22 cellular contexts compared by ENCODE assay signal in genomic region chr7:1913290-1914282, GRCh38.
A peak's percentile ranks its signal among the peaks of the same experiment; 100 is the strongest.
DNase-seq lines count a peak whose midpoint lies in the region; ATAC-seq, FAIRE-seq and TF ChIP-seq lines count a peak whose summit lies in the region.
"Had no signal": no experiment of that assay in that cellular context is flagged by ENCODE, and none has a peak within 500 bp of the region (broad histone marks: within the 10 kb centered on the region; RNA-seq: fewer than 3 reads in every experiment).

No MANE protein-coding gene starts in this region.

- no peak for TF ChIP-seq RAD21 in H1 (IDR thresholded peaks at IDR 0.05 in 1 of 2, conservative IDR thresholded peaks at IDR 0.05 in 1 of 2; ENCODE audit: low read depth in 2 of 2, low read length in 2 of 2)

- no peak overlapping the region for H3K4ac ChIP-seq in H1 (replicated peaks; ENCODE audit: insufficient read length, low read depth, low read length)

- H3K36me3 ChIP-seq in H1 (ENCODE audit: control insufficient read depth in 2 of 4, insufficient read depth in 4 of 4, low read length in 3 of 4) (no peaks in the 10 kb centered on the region; a peak in 1 of 8 replicates), vagina (no peaks in the 10 kb centered on the region)
- H3K36me3 ChIP-seq: upper lobe of right lung had no signal

- H3K4me2 ChIP-seq in H1 (ENCODE audit: insufficient read depth in 1 of 2, low read depth in 2 of 2, low read length in 2 of 2): no peak overlapping the region
- H3K4me2 ChIP-seq: PC-9 had no signal

- H3K36me3 Mint-ChIP-seq in nephron progenitor cell (ENCODE audit: low read depth): no peaks in the 10 kb centered on the region
- H3K36me3 Mint-ChIP-seq: activated naive CD4-positive, alpha-beta T cell treated with anti-CD3 and anti-CD28 coated beads, Interleukin-2, amount 50 U/mL, for 72 hours had no signal

- H3K23me2 ChIP-seq in H1 (ENCODE audit: low read depth, low read length): no peaks in the 10 kb centered on the region

- no peak overlapping the region for H3K4me3 ChIP-seq in H1 (ENCODE audit: extremely low read depth in 1 of 4, insufficient read depth in 2 of 4, low read depth in 3 of 4, low read length in 4 of 4)
- no peak overlapping the region for H3K4me3 ChIP-seq in vagina
- H3K4me3 ChIP-seq: body of pancreas, mucosa of descending colon, PC-9, SK-N-MC, upper lobe of right lung had no signal

- no peak overlapping the region for H2BK12ac ChIP-seq in H1 (ENCODE audit: low read depth, low read length)

- ATAC-seq in left ventricle myocardium superior (peak; percentile 39), left cardiac atrium (no peak)
- ATAC-seq: activated CD4-positive, CD25-positive, alpha-beta regulatory T cell treated with anti-CD3 and anti-CD28 coated beads, Interleukin-2, amount 50 U/mL, for 24 hours; activated naive CD4-positive, alpha-beta T cell treated with anti-CD3 and anti-CD28 coated beads, Interleukin-2, amount 50 U/mL, for 72 hours; activated T-cell treated with anti-CD3 and anti-CD28 coated beads, Interleukin-2, amount 50 U/mL, for 72 hours; stimulated activated naive CD8-positive, alpha-beta T cell treated with anti-CD3 and anti-CD28 coated beads, Interleukin-15, amount 100 ng/mL, for 72 hours; upper lobe of right lung had no signal

- no peaks in the 10 kb centered on the region for H3K9me3 Mint-ChIP-seq in nephron progenitor cell
- H3K9me3 Mint-ChIP-seq: activated naive CD4-positive, alpha-beta T cell treated with anti-CD3 and anti-CD28 coated beads, Interleukin-2, amount 50 U/mL, for 72 hours; activated T-cell treated with anti-CD3 and anti-CD28 coated beads, Interleukin-2, amount 50 U/mL, for 72 hours; stimulated activated naive CD8-positive, alpha-beta T cell treated with anti-CD3 and anti-CD28 coated beads, Interleukin-15, amount 100 ng/mL, for 72 hours had no signal

- WGBS in H1 (ENCODE audit: extremely low coverage in 1 of 2, insufficient coverage in 1 of 2, insufficient read length in 1 of 2, insufficient replicate concordance in 2 of 2, low coverage in 1 of 2, low lambda C conversion rate in 2 of 2, missing lambda C conversion rate in 1 of 2), 2 experiments: 89% methylated on average over 34 of the region's 37 CpGs; no CpG with 5 or more reads in 1 of the 2 experiments

- H4K20me1 ChIP-seq in H1 (replicated peaks in 1 of 2; ENCODE audit: control insufficient read depth in 1 of 2, insufficient read depth in 2 of 2, low read length in 2 of 2): peaks cover 2 to 5% of the 10 kb centered on the region in 2 experiments

- H3K27ac ChIP-seq in H1 (ENCODE audit: low read depth, low read length) (no peak overlapping the region; the same call in 1 of the 2 replicates), vagina (peak overlapping the region; percentile 61)
- H3K27ac ChIP-seq: body of pancreas, C4-2B, PC-9, SK-N-MC, upper lobe of right lung had no signal

- DNase-seq in left ventricle myocardium superior: peak; percentile 36
- no peak for DNase-seq in left cardiac atrium
- DNase-seq in H1 (ENCODE audit: low read depth in 1 of 2, low spot score in 2 of 2): no peak
- peak; percentile 42 for DNase-seq in nephron progenitor cell
- no peak for DNase-seq in vagina (ENCODE audit: extremely low spot score in 2 of 2)
- no peak for DNase-seq in GM19238 (ENCODE audit: insufficient read length, low spot score)
- DNase-seq in HEK293T (ENCODE audit: extremely low spot score): no peak
- no peak for DNase-seq in NCI-H446 (lab: John Stamatoyannopoulos, UW)
- DNase-seq: activated T-cell treated with anti-CD3 and anti-CD28 coated beads, Interleukin-2, amount 50 U/mL, for 72 hours; foreskin melanocyte; GDM1; NCI-H748 treated with DMSO at 0.1 percent for 48 hours; occipital lobe; PC-9; stimulated activated naive CD8-positive, alpha-beta T cell treated with anti-CD3 and anti-CD28 coated beads, Interleukin-15, amount 100 ng/mL, for 72 hours; upper lobe of right lung had no signal

- H3K27me3 ChIP-seq in H1 (replicated peaks in 1 of 4; ENCODE audit: control insufficient read depth in 3 of 4, extremely low read depth in 1 of 4, insufficient read depth in 3 of 4, low read length in 3 of 4) (no peaks in the 10 kb centered on the region), vagina (no peaks in the 10 kb centered on the region)
- H3K27me3 ChIP-seq: body of pancreas, upper lobe of right lung had no signal

- no peak overlapping the region for H2AK5ac ChIP-seq in H1 (ENCODE audit: low read depth, low read length)

- no peak overlapping the region for H4K8ac ChIP-seq in H1 (ENCODE audit: extremely low read depth, insufficient read depth, low read length)

- H3K27me3 Mint-ChIP-seq in nephron progenitor cell (ENCODE audit: low read depth, poor library complexity): peaks cover 5% of the 10 kb centered on the region
- H3K27me3 Mint-ChIP-seq: stimulated activated naive CD8-positive, alpha-beta T cell treated with anti-CD3 and anti-CD28 coated beads, Interleukin-15, amount 100 ng/mL, for 72 hours had no signal

- H3K79me1 ChIP-seq in H1 (ENCODE audit: low read depth, low read length): no peaks in the 10 kb centered on the region

- H3K56ac ChIP-seq in H1 (replicated peaks; ENCODE audit: insufficient read length, low read depth, low read length): no peak overlapping the region

- no peak overlapping the region for H4K5ac ChIP-seq in H1 (ENCODE audit: insufficient read length, low read depth, low read length)

- peaks cover 53% of the 10 kb centered on the region for H3K4me1 Mint-ChIP-seq in nephron progenitor cell

- no peak overlapping the region for H3K18ac ChIP-seq in H1 (ENCODE audit: extremely low read depth, low read length)

- no peak for TF ChIP-seq POLR2A in H1 (IDR thresholded peaks at IDR 0.05; ENCODE audit: control extremely low read depth in 1 of 2, low read depth in 2 of 2, low read length in 2 of 2)
- no peak for TF ChIP-seq POLR2A in vagina (IDR thresholded peaks at IDR 0.05)

- H2AFZ ChIP-seq in H1 (ENCODE audit: low read length): no peak overlapping the region
- H2AFZ ChIP-seq: PC-9 had no signal

- no peak overlapping the region for H2BK120ac ChIP-seq in H1 (replicated peaks; ENCODE audit: low read depth, low read length)

- no peak for TF ChIP-seq EP300 in H1 (IDR thresholded peaks at IDR 0.05; ENCODE audit: borderline replicate concordance in 1 of 2, low read depth in 2 of 2, low read length in 2 of 2)

- peak overlapping the region; percentile 66; the same call in 1 of the 2 replicates for H2BK5ac ChIP-seq in H1 (ENCODE audit: low read depth, low read length)

- H2BK15ac ChIP-seq in H1 (ENCODE audit: low read length): no peak overlapping the region

- no peak overlapping the region for H3K9ac ChIP-seq in H1 (replicated peaks in 1 of 4; ENCODE audit: extremely low read depth in 1 of 4, low read depth in 3 of 4, low read length in 3 of 4)

- H3K9me3 ChIP-seq in H1 (ENCODE audit: insufficient read depth in 2 of 2, low read depth in 1 of 2, low read length in 1 of 2) (no peaks in the 10 kb centered on the region), vagina (no peaks in the 10 kb centered on the region)
- H3K9me3 ChIP-seq: body of pancreas, mucosa of descending colon, upper lobe of right lung had no signal

- H4K91ac ChIP-seq in H1 (replicated peaks; ENCODE audit: insufficient read length, low read length): no peak overlapping the region

- no peaks in the 10 kb centered on the region; a peak in 1 of 7 replicates for H3K4me1 ChIP-seq in H1 (replicated peaks in 1 of 4; ENCODE audit: control insufficient read depth in 3 of 4, insufficient read depth in 4 of 4, low read length in 3 of 4)
- H3K4me1 ChIP-seq in vagina: peaks cover 39% of the 10 kb centered on the region
- H3K4me1 ChIP-seq: body of pancreas had no signal

- TF ChIP-seq CTCF in H1 (IDR thresholded peaks at IDR 0.05; ENCODE audit: control extremely low read depth in 1 of 3, insufficient read depth in 1 of 3, low read depth in 1 of 3, low read length in 3 of 3): no peak
- no peak for TF ChIP-seq CTCF in nephron progenitor cell (IDR thresholded peaks at IDR 0.05)
- TF ChIP-seq CTCF in vagina (IDR thresholded peaks at IDR 0.05): no peak

- H3K23ac ChIP-seq in H1 (ENCODE audit: insufficient read length): no peak overlapping the region

- no peak for FAIRE-seq in H1 (lab: Jason Lieb, UNC)

- no peak overlapping the region for H3K14ac ChIP-seq in H1 (ENCODE audit: insufficient read length)

- no peaks in the 10 kb centered on the region for H3K79me2 ChIP-seq in H1 (ENCODE audit: control insufficient read depth in 1 of 2, insufficient read depth in 2 of 2, low read length in 2 of 2)

- H2BK20ac ChIP-seq in H1 (ENCODE audit: low read length): no peak overlapping the region

- CTCF ChIA-PET in H1 (lab: Charles Lee; ENCODE audit: partially characterized antibody) (interaction anchor here (1.5 kb wide), 1 partner anchor 11 kb away, joined by 3 read pairs; no protein-coding TSS in a partner anchor), HEK293T (lab: Yijun Ruan, JAX) (no interaction called here)

- intact Hi-C loops in left ventricle myocardium superior (cut with micrococcal nuclease): no loop called here
- intact Hi-C loops in left cardiac atrium (cut with DNase I): no loop called here
- intact Hi-C loops in vagina (cut with DNase I): no loop called here

- H3K27ac Mint-ChIP-seq in nephron progenitor cell: peak overlapping the region; percentile 97
- H3K27ac Mint-ChIP-seq: activated T-cell treated with anti-CD3 and anti-CD28 coated beads, Interleukin-2, amount 50 U/mL, for 72 hours had no signal

- POLR2A ChIA-PET in H1 (lab: Charles Lee; ENCODE audit: partially characterized antibody): no interaction called here
- POLR2A ChIA-PET in HEK293T (lab: Yijun Ruan, JAX): no interaction called here

- H3K4me3 Mint-ChIP-seq in nephron progenitor cell: peak overlapping the region; percentile 20
- H3K4me3 Mint-ChIP-seq: activated T-cell treated with anti-CD3 and anti-CD28 coated beads, Interleukin-2, amount 50 U/mL, for 72 hours; stimulated activated naive CD8-positive, alpha-beta T cell treated with anti-CD3 and anti-CD28 coated beads, Interleukin-15, amount 100 ng/mL, for 72 hours had no signal

TF ChIP-seq in HEK293T, 16 proteins besides CTCF, POLR2A, EP300 and RAD21:
- TF ChIP-seq NFRKB (IDR thresholded peaks at IDR 0.05) (no peak), SP1 (IDR thresholded peaks at IDR 0.05) (no peak), LEF1 (IDR thresholded peaks at IDR 0.05; ENCODE audit: borderline replicate concordance) (no peak), CTBP1 (IDR thresholded peaks at IDR 0.05; ENCODE audit: borderline replicate concordance) (no peak), FOXM1 (IDR thresholded peaks at IDR 0.05; ENCODE audit: borderline replicate concordance) (no peak), SUZ12 (IDR thresholded peaks at IDR 0.05) (no peak), ZNF384 (IDR thresholded peaks at IDR 0.05) (no peak), BHLHE40 (IDR thresholded peaks at IDR 0.05; ENCODE audit: borderline replicate concordance) (no peak), ELF4 (IDR thresholded peaks at IDR 0.05) (no peak), FOXK2 (IDR thresholded peaks at IDR 0.05) (no peak), TARDBP (IDR thresholded peaks at IDR 0.05) (no peak), HDGF (IDR thresholded peaks at IDR 0.05; ENCODE audit: borderline replicate concordance) (no peak), ARNT (IDR thresholded peaks at IDR 0.05) (no peak), FOXA1 (IDR thresholded peaks at IDR 0.05) (no peak)

Comparison
In these comparisons a context has a peak if more than half of its experiments do, and no peak if none do; other contexts are left out.
1. DNase-seq: peak in left ventricle myocardium superior (single experiment) and nephron progenitor cell (single experiment); none in left cardiac atrium (single experiment), H1 (0 of 2), vagina (0 of 2), GM19238 (single experiment), HEK293T (single experiment) and NCI-H446 (0 of 2).